Comparison of ENCODE assay signal across 1 cellular context in the genomic region with DNA sequence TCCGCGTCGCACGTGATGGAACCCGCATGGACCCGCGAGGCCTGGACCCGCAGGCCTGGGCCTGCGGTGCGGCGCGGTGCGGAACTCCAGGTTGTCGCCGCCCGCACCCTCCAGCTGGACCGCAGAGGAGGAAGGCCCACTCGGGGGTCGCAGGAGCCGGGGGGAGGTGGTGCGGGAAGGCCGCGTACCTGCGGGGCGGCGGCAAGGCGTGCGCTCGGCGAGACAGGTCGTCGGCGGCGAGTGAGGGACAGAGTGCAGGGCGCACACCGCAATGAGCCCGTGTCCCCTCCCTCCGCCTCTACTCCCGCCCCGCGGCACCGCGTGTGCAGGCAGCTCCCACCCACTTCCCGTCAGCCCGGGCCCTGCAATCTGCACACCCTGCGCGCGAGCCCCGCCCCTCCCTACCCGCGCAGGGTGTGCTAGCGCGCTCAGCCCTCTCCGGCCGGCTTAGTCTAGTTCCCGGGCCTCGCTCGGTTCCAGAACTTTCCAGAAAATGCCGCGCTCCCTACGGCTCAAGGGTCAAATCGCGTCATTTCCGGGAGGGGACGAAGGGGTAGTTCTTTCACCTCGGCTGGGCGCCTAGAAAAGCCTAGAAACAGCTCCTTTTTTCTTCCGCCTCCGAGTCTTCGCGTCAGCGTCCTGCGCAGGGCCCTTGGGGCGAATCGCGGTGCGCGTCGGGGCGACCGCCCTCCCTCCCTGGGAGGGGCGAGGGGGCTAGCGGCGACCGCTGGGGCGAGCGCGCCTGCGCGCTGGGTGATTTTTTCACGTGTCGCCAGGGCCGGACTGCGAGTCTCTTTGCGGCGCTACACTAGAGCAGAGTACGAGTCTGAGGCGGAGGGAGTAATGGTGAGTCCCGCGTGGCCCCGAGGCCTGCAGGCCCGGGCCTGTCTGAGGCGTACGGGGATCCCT.
A peak's percentile ranks its signal among the peaks of the same experiment; 100 is the strongest.
TF ChIP-seq lines count a peak whose summit lies in the region.

A gene (minus strand): TSS at position 247 of the 909 bp plus-strand sequence. CDS start 992 bp downstream, outside the sequence.
A gene (plus strand): TSS at position 786 of the 909 bp plus-strand sequence. CDS start 58 bp downstream, at position 844.

TF ChIP-seq in HepG2, 621 proteins besides CTCF, POLR2A, EP300 and RAD21 (continued from another document and continues in another):
- TF ChIP-seq, protein P1, sequence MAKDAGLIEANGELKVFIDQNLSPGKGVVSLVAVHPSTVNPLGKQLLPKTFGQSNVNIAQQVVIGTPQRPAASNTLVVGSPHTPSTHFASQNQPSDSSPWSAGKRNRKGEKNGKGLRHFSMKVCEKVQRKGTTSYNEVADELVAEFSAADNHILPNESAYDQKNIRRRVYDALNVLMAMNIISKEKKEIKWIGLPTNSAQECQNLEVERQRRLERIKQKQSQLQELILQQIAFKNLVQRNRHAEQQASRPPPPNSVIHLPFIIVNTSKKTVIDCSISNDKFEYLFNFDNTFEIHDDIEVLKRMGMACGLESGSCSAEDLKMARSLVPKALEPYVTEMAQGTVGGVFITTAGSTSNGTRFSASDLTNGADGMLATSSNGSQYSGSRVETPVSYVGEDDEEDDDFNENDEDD (CRISPR knock-in tag; IDR thresholded peaks at IDR 0.05; ENCODE audit: borderline replicate concordance): peak; percentile 95
- TF ChIP-seq ZNF775 (CRISPR knock-in tag; IDR thresholded peaks at IDR 0.05; ENCODE audit: borderline replicate concordance): peak; percentile 86; the same call in 1 of the 2 replicates
- peak; percentile 94; the same call in 1 of the 2 replicates for TF ChIP-seq ZNF367 (CRISPR knock-in tag; IDR thresholded peaks at IDR 0.05; ENCODE audit: borderline replicate concordance)
- peak; percentile 88 for TF ChIP-seq FOXC1 (CRISPR knock-in tag; IDR thresholded peaks at IDR 0.05; ENCODE audit: borderline replicate concordance)
- TF ChIP-seq GLI4 (CRISPR knock-in tag; IDR thresholded peaks at IDR 0.05; ENCODE audit: borderline replicate concordance): peak; percentile 90
- TF ChIP-seq KLF13 (CRISPR knock-in tag; IDR thresholded peaks at IDR 0.05): peak; percentile 98
- peak; percentile 75 for TF ChIP-seq ZNF143 (CRISPR knock-in tag; IDR thresholded peaks at IDR 0.05)
- peak; percentile 92 for TF ChIP-seq IRX3 (CRISPR knock-in tag; IDR thresholded peaks at IDR 0.05; ENCODE audit: borderline replicate concordance, low read depth)
- TF ChIP-seq MTF2 (CRISPR knock-in tag; IDR thresholded peaks at IDR 0.05; ENCODE audit: borderline replicate concordance): no peak; the same call in 1 of the 2 replicates
- 0 out of 2 replicates have a peak, but pooled peaks have one; percentile 13 for TF ChIP-seq NAIF1 (CRISPR knock-in tag; IDR thresholded peaks at IDR 0.05; ENCODE audit: borderline replicate concordance)
- peak; percentile 20; the same call in 1 of the 2 replicates for TF ChIP-seq SIN3B (IDR thresholded peaks at IDR 0.05; ENCODE audit: low read length)
- peak; percentile 97 for TF ChIP-seq KMT2A (CRISPR knock-in tag; IDR thresholded peaks at IDR 0.05)
- TF ChIP-seq, protein P2, sequence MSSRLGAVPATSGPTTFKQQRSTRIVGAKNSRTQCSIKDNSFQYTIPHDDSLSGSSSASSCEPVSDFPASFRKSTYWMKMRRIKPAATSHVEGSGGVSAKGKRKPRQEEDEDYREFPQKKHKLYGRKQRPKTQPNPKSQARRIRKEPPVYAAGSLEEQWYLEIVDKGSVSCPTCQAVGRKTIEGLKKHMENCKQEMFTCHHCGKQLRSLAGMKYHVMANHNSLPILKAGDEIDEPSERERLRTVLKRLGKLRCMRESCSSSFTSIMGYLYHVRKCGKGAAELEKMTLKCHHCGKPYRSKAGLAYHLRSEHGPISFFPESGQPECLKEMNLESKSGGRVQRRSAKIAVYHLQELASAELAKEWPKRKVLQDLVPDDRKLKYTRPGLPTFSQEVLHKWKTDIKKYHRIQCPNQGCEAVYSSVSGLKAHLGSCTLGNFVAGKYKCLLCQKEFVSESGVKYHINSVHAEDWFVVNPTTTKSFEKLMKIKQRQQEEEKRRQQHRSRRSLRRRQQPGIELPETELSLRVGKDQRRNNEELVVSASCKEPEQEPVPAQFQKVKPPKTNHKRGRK (CRISPR knock-in tag; IDR thresholded peaks at IDR 0.05): peak; percentile 84
- TF ChIP-seq, protein P3, sequence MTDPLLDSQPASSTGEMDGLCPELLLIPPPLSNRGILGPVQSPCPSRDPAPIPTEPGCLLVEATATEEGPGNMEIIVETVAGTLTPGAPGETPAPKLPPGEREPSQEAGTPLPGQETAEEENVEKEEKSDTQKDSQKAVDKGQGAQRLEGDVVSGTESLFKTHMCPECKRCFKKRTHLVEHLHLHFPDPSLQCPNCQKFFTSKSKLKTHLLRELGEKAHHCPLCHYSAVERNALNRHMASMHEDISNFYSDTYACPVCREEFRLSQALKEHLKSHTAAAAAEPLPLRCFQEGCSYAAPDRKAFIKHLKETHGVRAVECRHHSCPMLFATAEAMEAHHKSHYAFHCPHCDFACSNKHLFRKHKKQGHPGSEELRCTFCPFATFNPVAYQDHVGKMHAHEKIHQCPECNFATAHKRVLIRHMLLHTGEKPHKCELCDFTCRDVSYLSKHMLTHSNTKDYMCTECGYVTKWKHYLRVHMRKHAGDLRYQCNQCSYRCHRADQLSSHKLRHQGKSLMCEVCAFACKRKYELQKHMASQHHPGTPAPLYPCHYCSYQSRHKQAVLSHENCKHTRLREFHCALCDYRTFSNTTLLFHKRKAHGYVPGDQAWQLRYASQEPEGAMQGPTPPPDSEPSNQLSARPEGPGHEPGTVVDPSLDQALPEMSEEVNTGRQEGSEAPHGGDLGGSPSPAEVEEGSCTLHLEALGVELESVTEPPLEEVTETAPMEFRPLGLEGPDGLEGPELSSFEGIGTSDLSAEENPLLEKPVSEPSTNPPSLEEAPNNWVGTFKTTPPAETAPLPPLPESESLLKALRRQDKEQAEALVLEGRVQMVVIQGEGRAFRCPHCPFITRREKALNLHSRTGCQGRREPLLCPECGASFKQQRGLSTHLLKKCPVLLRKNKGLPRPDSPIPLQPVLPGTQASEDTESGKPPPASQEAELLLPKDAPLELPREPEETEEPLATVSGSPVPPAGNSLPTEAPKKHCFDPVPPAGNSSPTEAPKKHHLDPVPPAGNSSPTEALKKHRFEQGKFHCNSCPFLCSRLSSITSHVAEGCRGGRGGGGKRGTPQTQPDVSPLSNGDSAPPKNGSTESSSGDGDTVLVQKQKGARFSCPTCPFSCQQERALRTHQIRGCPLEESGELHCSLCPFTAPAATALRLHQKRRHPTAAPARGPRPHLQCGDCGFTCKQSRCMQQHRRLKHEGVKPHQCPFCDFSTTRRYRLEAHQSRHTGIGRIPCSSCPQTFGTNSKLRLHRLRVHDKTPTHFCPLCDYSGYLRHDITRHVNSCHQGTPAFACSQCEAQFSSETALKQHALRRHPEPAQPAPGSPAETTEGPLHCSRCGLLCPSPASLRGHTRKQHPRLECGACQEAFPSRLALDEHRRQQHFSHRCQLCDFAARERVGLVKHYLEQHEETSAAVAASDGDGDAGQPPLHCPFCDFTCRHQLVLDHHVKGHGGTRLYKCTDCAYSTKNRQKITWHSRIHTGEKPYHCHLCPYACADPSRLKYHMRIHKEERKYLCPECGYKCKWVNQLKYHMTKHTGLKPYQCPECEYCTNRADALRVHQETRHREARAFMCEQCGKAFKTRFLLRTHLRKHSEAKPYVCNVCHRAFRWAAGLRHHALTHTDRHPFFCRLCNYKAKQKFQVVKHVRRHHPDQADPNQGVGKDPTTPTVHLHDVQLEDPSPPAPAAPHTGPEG (CRISPR knock-in tag; IDR thresholded peaks at IDR 0.05): no peak; the same call in none of the 2 replicates
- TF ChIP-seq HMGA1 (CRISPR knock-in tag; conservative IDR thresholded peaks at IDR 0.05): no peak
- peak; percentile 99 for TF ChIP-seq CCDC6 (CRISPR knock-in tag; IDR thresholded peaks at IDR 0.05)
- TF ChIP-seq SKI (IDR thresholded peaks at IDR 0.05; ENCODE audit: partially characterized antibody): peak; percentile 79
- TF ChIP-seq ZSCAN25 (CRISPR knock-in tag; IDR thresholded peaks at IDR 0.05): peak; percentile 88
- TF ChIP-seq, protein P4, sequence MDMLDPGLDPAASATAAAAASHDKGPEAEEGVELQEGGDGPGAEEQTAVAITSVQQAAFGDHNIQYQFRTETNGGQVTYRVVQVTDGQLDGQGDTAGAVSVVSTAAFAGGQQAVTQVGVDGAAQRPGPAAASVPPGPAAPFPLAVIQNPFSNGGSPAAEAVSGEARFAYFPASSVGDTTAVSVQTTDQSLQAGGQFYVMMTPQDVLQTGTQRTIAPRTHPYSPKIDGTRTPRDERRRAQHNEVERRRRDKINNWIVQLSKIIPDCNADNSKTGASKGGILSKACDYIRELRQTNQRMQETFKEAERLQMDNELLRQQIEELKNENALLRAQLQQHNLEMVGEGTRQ (IDR thresholded peaks at IDR 0.05; ENCODE audit: low read depth, low read length): peak; percentile 40
- TF ChIP-seq, protein P4 (CRISPR knock-in tag; IDR thresholded peaks at IDR 0.05; ENCODE audit: borderline replicate concordance): peak; percentile 78
- TF ChIP-seq, protein P5, sequence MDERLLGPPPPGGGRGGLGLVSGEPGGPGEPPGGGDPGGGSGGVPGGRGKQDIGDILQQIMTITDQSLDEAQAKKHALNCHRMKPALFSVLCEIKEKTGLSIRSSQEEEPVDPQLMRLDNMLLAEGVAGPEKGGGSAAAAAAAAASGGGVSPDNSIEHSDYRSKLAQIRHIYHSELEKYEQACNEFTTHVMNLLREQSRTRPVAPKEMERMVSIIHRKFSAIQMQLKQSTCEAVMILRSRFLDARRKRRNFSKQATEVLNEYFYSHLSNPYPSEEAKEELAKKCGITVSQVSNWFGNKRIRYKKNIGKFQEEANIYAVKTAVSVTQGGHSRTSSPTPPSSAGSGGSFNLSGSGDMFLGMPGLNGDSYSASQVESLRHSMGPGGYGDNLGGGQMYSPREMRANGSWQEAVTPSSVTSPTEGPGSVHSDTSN (CRISPR knock-in tag; IDR thresholded peaks at IDR 0.05): 0 out of 2 replicates have a peak, but pooled peaks have one; percentile 38
- TF ChIP-seq CEBPG (CRISPR knock-in tag; IDR thresholded peaks at IDR 0.05): peak; percentile 29
- TF ChIP-seq, protein P6, sequence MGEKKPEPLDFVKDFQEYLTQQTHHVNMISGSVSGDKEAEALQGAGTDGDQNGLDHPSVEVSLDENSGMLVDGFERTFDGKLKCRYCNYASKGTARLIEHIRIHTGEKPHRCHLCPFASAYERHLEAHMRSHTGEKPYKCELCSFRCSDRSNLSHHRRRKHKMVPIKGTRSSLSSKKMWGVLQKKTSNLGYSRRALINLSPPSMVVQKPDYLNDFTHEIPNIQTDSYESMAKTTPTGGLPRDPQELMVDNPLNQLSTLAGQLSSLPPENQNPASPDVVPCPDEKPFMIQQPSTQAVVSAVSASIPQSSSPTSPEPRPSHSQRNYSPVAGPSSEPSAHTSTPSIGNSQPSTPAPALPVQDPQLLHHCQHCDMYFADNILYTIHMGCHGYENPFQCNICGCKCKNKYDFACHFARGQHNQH (CRISPR knock-in tag; IDR thresholded peaks at IDR 0.05): peak; percentile 98
- TF ChIP-seq, protein P7, sequence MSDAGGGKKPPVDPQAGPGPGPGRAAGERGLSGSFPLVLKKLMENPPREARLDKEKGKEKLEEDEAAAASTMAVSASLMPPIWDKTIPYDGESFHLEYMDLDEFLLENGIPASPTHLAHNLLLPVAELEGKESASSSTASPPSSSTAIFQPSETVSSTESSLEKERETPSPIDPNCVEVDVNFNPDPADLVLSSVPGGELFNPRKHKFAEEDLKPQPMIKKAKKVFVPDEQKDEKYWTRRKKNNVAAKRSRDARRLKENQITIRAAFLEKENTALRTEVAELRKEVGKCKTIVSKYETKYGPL (CRISPR knock-in tag; IDR thresholded peaks at IDR 0.05): peak; percentile 64; the same call in 1 of the 2 replicates
- TF ChIP-seq ZNF839 (CRISPR knock-in tag; IDR thresholded peaks at IDR 0.05; ENCODE audit: borderline replicate concordance): peak; percentile 86; the same call in 1 of the 2 replicates
- peak; percentile 95; the same call in 1 of the 2 replicates for TF ChIP-seq GPN1 (CRISPR knock-in tag; IDR thresholded peaks at IDR 0.05; ENCODE audit: borderline replicate concordance)
- peak; percentile 99 for TF ChIP-seq ZFP36L1 (CRISPR knock-in tag; IDR thresholded peaks at IDR 0.05)
- TF ChIP-seq POGZ (CRISPR knock-in tag; IDR thresholded peaks at IDR 0.05): peak; percentile 94
- TF ChIP-seq MEIS1 (CRISPR knock-in tag; IDR thresholded peaks at IDR 0.05; ENCODE audit: borderline replicate concordance): peak; percentile 79; the same call in 1 of the 2 replicates
- TF ChIP-seq NR3C1 (CRISPR knock-in tag; IDR thresholded peaks at IDR 0.05): 0 out of 2 replicates have a peak, but pooled peaks have one; percentile 85
- TF ChIP-seq, protein P8, sequence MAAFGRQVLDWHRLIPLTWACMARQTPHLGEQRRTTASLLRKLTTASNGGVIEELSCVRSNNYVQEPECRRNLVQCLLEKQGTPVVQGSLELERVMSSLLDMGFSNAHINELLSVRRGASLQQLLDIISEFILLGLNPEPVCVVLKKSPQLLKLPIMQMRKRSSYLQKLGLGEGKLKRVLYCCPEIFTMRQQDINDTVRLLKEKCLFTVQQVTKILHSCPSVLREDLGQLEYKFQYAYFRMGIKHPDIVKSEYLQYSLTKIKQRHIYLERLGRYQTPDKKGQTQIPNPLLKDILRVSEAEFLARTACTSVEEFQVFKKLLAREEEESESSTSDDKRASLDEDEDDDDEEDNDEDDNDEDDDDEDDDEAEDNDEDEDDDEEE (CRISPR knock-in tag; IDR thresholded peaks at IDR 0.05): peak; percentile 74
